ENCODE assay signal across 24 cellular contexts in the genomic region with DNA sequence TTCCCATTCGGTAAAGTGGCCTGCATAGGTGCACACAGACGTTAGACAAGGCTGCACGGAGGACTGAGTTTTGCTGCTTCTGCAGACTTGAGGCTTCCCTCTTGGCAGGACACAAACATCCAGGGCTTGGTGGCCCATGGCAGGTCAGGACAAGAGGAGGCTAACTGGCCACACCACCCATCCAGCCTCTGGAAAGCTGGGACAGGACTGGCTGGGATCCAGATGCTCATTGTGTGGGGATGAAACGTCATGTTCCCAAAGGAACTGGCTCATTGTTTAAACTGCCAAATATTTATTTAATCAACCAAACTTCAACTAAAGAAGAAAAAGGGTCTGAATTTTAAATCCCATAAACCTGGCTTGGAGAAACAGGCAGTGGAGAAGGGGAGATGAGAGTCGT.
DNase-seq lines count a peak whose midpoint lies in the region; ATAC-seq and TF ChIP-seq lines count a peak whose summit lies in the region.
"Had no signal": no experiment of that assay in that cellular context is flagged by ENCODE, and none has a peak within 500 bp of the region (broad histone marks: within the 10 kb centered on the region; RNA-seq: fewer than 3 reads in every experiment).

No MANE protein-coding gene starts in this region.

- no peak overlapping the region for H3K4me3 Mint-ChIP-seq in activated naive CD8-positive, alpha-beta T cell treated with anti-CD3 and anti-CD28 coated beads, Interleukin-2, amount 50 U/mL, for 24 hours
- H3K4me3 Mint-ChIP-seq in activated naive CD8-positive, alpha-beta T cell treated with anti-CD3 and anti-CD28 coated beads for 36 hours = no peak overlapping the region
- no peak overlapping the region for H3K4me3 Mint-ChIP-seq in stimulated activated effector memory CD8-positive, alpha-beta T cell treated with anti-CD3 and anti-CD28 coated beads, Interleukin-12 subunit alpha, Interleukin-12 subunit beta, amount 100 ng/mL, for 72 hours
- H3K4me3 Mint-ChIP-seq: neural crest cell; stimulated activated memory B cell treated with anti-CD40 and anti-IgM and Interleukin-4, amounts not matched to agents 10 μg/mL and 1 μg/mL and 100 μg/mL, for 72 hours had no signal

- no peaks in the 10 kb centered on the region for H3K9me3 ChIP-seq in vagina
- H3K9me3 ChIP-seq: adrenal gland, thoracic aorta had no signal

- ATAC-seq in activated naive CD8-positive, alpha-beta T cell treated with anti-CD3 and anti-CD28 coated beads, Interleukin-2, amount 50 U/mL, for 24 hours = peak; percentile 26
- ATAC-seq in Right ventricle myocardium superior (ENCODE audit: poor library complexity) = peak; percentile 42
- no peak for ATAC-seq in stimulated activated effector memory CD8-positive, alpha-beta T cell treated with anti-CD3 and anti-CD28 coated beads, Interleukin-12 subunit alpha, Interleukin-12 subunit beta, amount 100 ng/mL, for 72 hours
- no peak for ATAC-seq in GM21717 (IDR thresholded peaks at IDR 0.05; ENCODE audit: unreplicated experiment)
- ATAC-seq: stimulated activated memory B cell treated with anti-CD40 and anti-IgM and Interleukin-4, amounts not matched to agents 10 μg/mL and 1 μg/mL and 100 μg/mL, for 72 hours had no signal

- no peaks in the 10 kb centered on the region for H3K27me3 ChIP-seq in vagina
- H3K27me3 ChIP-seq: adrenal gland had no signal

- no peaks in the 10 kb centered on the region for H3K9me3 Mint-ChIP-seq in activated naive CD8-positive, alpha-beta T cell treated with anti-CD3 and anti-CD28 coated beads, Interleukin-2, amount 50 U/mL, for 24 hours
- H3K9me3 Mint-ChIP-seq in activated naive CD8-positive, alpha-beta T cell treated with anti-CD3 and anti-CD28 coated beads for 36 hours = no peaks in the 10 kb centered on the region
- no peaks in the 10 kb centered on the region for H3K9me3 Mint-ChIP-seq in stimulated activated effector memory CD8-positive, alpha-beta T cell treated with anti-CD3 and anti-CD28 coated beads, Interleukin-12 subunit alpha, Interleukin-12 subunit beta, amount 100 ng/mL, for 72 hours
- H3K9me3 Mint-ChIP-seq: stimulated activated memory B cell treated with anti-CD40 and anti-IgM and Interleukin-4, amounts not matched to agents 10 μg/mL and 1 μg/mL and 100 μg/mL, for 72 hours had no signal

- peaks cover 7% of the 10 kb centered on the region for H3K4me1 Mint-ChIP-seq in activated naive CD8-positive, alpha-beta T cell treated with anti-CD3 and anti-CD28 coated beads, Interleukin-2, amount 50 U/mL, for 24 hours
- no peaks in the 10 kb centered on the region for H3K4me1 Mint-ChIP-seq in activated naive CD8-positive, alpha-beta T cell treated with anti-CD3 and anti-CD28 coated beads for 36 hours
- H3K4me1 Mint-ChIP-seq in stimulated activated effector memory CD8-positive, alpha-beta T cell treated with anti-CD3 and anti-CD28 coated beads, Interleukin-12 subunit alpha, Interleukin-12 subunit beta, amount 100 ng/mL, for 72 hours = peaks cover 18% of the 10 kb centered on the region

- intact Hi-C loops in Right ventricle myocardium superior (cut with DNase I) (no loop called here), vagina (cut with DNase I) (no loop called here)

- H3K27ac ChIP-seq in vagina = peak overlapping the region; percentile 17
- H3K27ac ChIP-seq: adrenal gland, thoracic aorta had no signal

- H3K27me3 Mint-ChIP-seq in activated naive CD8-positive, alpha-beta T cell treated with anti-CD3 and anti-CD28 coated beads, Interleukin-2, amount 50 U/mL, for 24 hours = no peaks in the 10 kb centered on the region
- peaks cover 3% of the 10 kb centered on the region for H3K27me3 Mint-ChIP-seq in activated naive CD8-positive, alpha-beta T cell treated with anti-CD3 and anti-CD28 coated beads for 36 hours
- H3K27me3 Mint-ChIP-seq: stimulated activated memory B cell treated with anti-CD40 and anti-IgM and Interleukin-4, amounts not matched to agents 10 μg/mL and 1 μg/mL and 100 μg/mL, for 72 hours had no signal

- TF ChIP-seq CTCF in vagina (IDR thresholded peaks at IDR 0.05) = no peak

- H3K4me1 ChIP-seq in vagina = peaks cover 18% of the 10 kb centered on the region

- DNase-seq in activated naive CD8-positive, alpha-beta T cell treated with anti-CD3 and anti-CD28 coated beads, Interleukin-2, amount 50 U/mL, for 24 hours = no peak
- no peak for DNase-seq in activated naive CD8-positive, alpha-beta T cell treated with anti-CD3 and anti-CD28 coated beads for 36 hours
- peak; percentile 48 for DNase-seq in Right ventricle myocardium superior
- peak; percentile 65 to 86 for DNase-seq in lung microvascular endothelial cell (ENCODE audit: low read depth in 2 of 2)
- DNase-seq in vagina (ENCODE audit: extremely low spot score in 2 of 2) = no peak
- DNase-seq in stimulated activated effector memory CD8-positive, alpha-beta T cell treated with anti-CD3 and anti-CD28 coated beads, Interleukin-12 subunit alpha, Interleukin-12 subunit beta, amount 100 ng/mL, for 72 hours (ENCODE audit: low spot score in 2 of 2) = no peak
- no peak for DNase-seq in HCEC 1CT
- DNase-seq: activated CD4-positive, alpha-beta T cell treated with anti-CD3 and anti-CD28 coated beads, Interleukin-2, amount 50 U/mL, for 48 hours; activated CD4-positive, CD25-positive, alpha-beta regulatory T cell; activated effector memory CD4-positive, alpha-beta T cell treated with Interleukin-2 at 50 U/mL for 16 hours; DMS79 treated with DMSO at 0.1 percent for 48 hours; foreskin melanocyte; NCI-H1048; NCI-H1930; NCI-H2227 treated with DMSO at 0.1 percent for 48 hours; NCI-H748 treated with DMSO at 0.1 percent for 48 hours; small intestine; stimulated activated CD4-positive, alpha-beta T cell treated with anti-CD3 and anti-CD28 coated beads, Interleukin-2, amount 100 ng/mL, for 24 hours; T1000 had no signal

- no peak overlapping the region for H3K4me3 ChIP-seq in vagina
- H3K4me3 ChIP-seq: adrenal gland, thoracic aorta had no signal

- no peaks in the 10 kb centered on the region for H3K36me3 Mint-ChIP-seq in activated naive CD8-positive, alpha-beta T cell treated with anti-CD3 and anti-CD28 coated beads, Interleukin-2, amount 50 U/mL, for 24 hours (ENCODE audit: low read depth)
- H3K36me3 Mint-ChIP-seq in activated naive CD8-positive, alpha-beta T cell treated with anti-CD3 and anti-CD28 coated beads for 36 hours = no peaks in the 10 kb centered on the region
- no peaks in the 10 kb centered on the region for H3K36me3 Mint-ChIP-seq in stimulated activated effector memory CD8-positive, alpha-beta T cell treated with anti-CD3 and anti-CD28 coated beads, Interleukin-12 subunit alpha, Interleukin-12 subunit beta, amount 100 ng/mL, for 72 hours

- no peaks in the 10 kb centered on the region for H3K36me3 ChIP-seq in vagina
- H3K36me3 ChIP-seq: adrenal gland, thoracic aorta had no signal

- H3K27ac Mint-ChIP-seq in activated naive CD8-positive, alpha-beta T cell treated with anti-CD3 and anti-CD28 coated beads, Interleukin-2, amount 50 U/mL, for 24 hours = no peak overlapping the region
- no peak overlapping the region for H3K27ac Mint-ChIP-seq in activated naive CD8-positive, alpha-beta T cell treated with anti-CD3 and anti-CD28 coated beads for 36 hours
- H3K27ac Mint-ChIP-seq in stimulated activated effector memory CD8-positive, alpha-beta T cell treated with anti-CD3 and anti-CD28 coated beads, Interleukin-12 subunit alpha, Interleukin-12 subunit beta, amount 100 ng/mL, for 72 hours = no peak overlapping the region
- H3K27ac Mint-ChIP-seq: stimulated activated memory B cell treated with anti-CD40 and anti-IgM and Interleukin-4, amounts not matched to agents 10 μg/mL and 1 μg/mL and 100 μg/mL, for 72 hours had no signal

- TF ChIP-seq POLR2A in vagina (IDR thresholded peaks at IDR 0.05) = no peak

Comparison
In these comparisons a context has a peak if more than half of its experiments do, and no peak if none do; other contexts are left out.
1. ATAC-seq: peak in activated naive CD8-positive, alpha-beta T cell treated with anti-CD3 and anti-CD28 coated beads, Interleukin-2, amount 50 U/mL, for 24 hours (single experiment) and Right ventricle myocardium superior (single experiment); none in stimulated activated effector memory CD8-positive, alpha-beta T cell treated with anti-CD3 and anti-CD28 coated beads, Interleukin-12 subunit alpha, Interleukin-12 subunit beta, amount 100 ng/mL, for 72 hours (single experiment) and GM21717 (single experiment).
2. DNase-seq: peak in Right ventricle myocardium superior (single experiment) and lung microvascular endothelial cell (2 of 2); none in activated naive CD8-positive, alpha-beta T cell treated with anti-CD3 and anti-CD28 coated beads, Interleukin-2, amount 50 U/mL, for 24 hours (single experiment), activated naive CD8-positive, alpha-beta T cell treated with anti-CD3 and anti-CD28 coated beads for 36 hours (single experiment), vagina (0 of 2), stimulated activated effector memory CD8-positive, alpha-beta T cell treated with anti-CD3 and anti-CD28 coated beads, Interleukin-12 subunit alpha, Interleukin-12 subunit beta, amount 100 ng/mL, for 72 hours (0 of 2) and HCEC 1CT (single experiment).